8 cellular contexts compared by ENCODE assay signal in genomic region chr11:68038226-68038717, GRCh38. TPM values are rescaled to one million over a fixed set of nuclear protein-coding genes. Genes with fewer than 3 reads are reported as not detected.
DNase-seq lines count a peak whose midpoint lies in the region; ATAC-seq and TF ChIP-seq lines count a peak whose summit lies in the region.

No MANE protein-coding gene starts in this region.

- in situ Hi-C loops in GM23248 (cut with MboI) = no loop called here

- no peaks in the 10 kb centered on the region for H3K9me2 ChIP-seq in GM23248 (ENCODE audit: insufficient read depth)

- no peak for DNase-seq in GM23248
- peak; percentile 49 to 83 for DNase-seq in SHP77 (lab: John Stamatoyannopoulos, UW)
- DNase-seq in fibroblast of mammary gland (ENCODE audit: low read depth) = no peak
- DNase-seq in COR-L47 (lab: John Stamatoyannopoulos, UW) = no peak
- no peak for DNase-seq in SIG-M5 treated with dmso at 0.1 percent for 504 hours (lab: John Stamatoyannopoulos, UW; ENCODE audit: unreplicated experiment)
- no peak for DNase-seq in central memory CD4-positive, alpha-beta T cell

- H4K20me1 ChIP-seq in GM23248 (ENCODE audit: insufficient read depth) = no peaks in the 10 kb centered on the region

- H3K4me2 ChIP-seq in GM23248 (ENCODE audit: unreplicated experiment) = peak overlapping the region; percentile 89

- peaks cover 55% of the 10 kb centered on the region for H3K79me2 ChIP-seq in GM23248 (ENCODE audit: insufficient read depth)

- peak overlapping the region; percentile 67 for H2AFZ ChIP-seq in GM23248

- no peaks in the 10 kb centered on the region for H3F3A ChIP-seq in GM23248 (ENCODE audit: insufficient read depth)

- no peak for TF ChIP-seq CTCF in fibroblast of mammary gland (conservative IDR thresholded peaks at IDR 0.05; ENCODE audit: control insufficient read depth, insufficient read depth, low read depth, low read length)

- H3K36me3 ChIP-seq in GM23248 (ENCODE audit: low read depth) = peaks cover 3% of the 10 kb centered on the region; the same call in 1 of the 2 replicates
- H3K36me3 ChIP-seq in rectal smooth muscle tissue (ENCODE audit: control insufficient read depth, insufficient read depth, low read length) = peaks cover 9% of the 10 kb centered on the region

- peaks cover 9% of the 10 kb centered on the region; the same call in 1 of the 2 replicates for H3K4me1 ChIP-seq in GM23248 (ENCODE audit: insufficient read depth)
- peaks cover 21% of the 10 kb centered on the region for H3K4me1 ChIP-seq in rectal smooth muscle tissue (ENCODE audit: control insufficient read depth, insufficient read depth, low read length)

- H3K27me3 ChIP-seq in GM23248 (replicated peaks; ENCODE audit: insufficient read depth) (no peaks in the 10 kb centered on the region), rectal smooth muscle tissue (ENCODE audit: control insufficient read depth, insufficient read depth, low read length) (no peaks in the 10 kb centered on the region)

- H3K4me3 ChIP-seq in GM23248 = peak overlapping the region; percentile 92
- H3K4me3 ChIP-seq in fibroblast of mammary gland (ENCODE audit: control insufficient read depth, low read depth, low read length) = peak overlapping the region; percentile 76
- peak overlapping the region; percentile 81 for H3K4me3 ChIP-seq in rectal smooth muscle tissue (ENCODE audit: low read length)

- H3K9me3 ChIP-seq in GM23248 (ENCODE audit: low read depth) = no peaks in the 10 kb centered on the region

- H3K9ac ChIP-seq in GM23248 (peak overlapping the region; percentile 90), rectal smooth muscle tissue (ENCODE audit: low read length) (peak overlapping the region; percentile 94)

- H3K27ac ChIP-seq in GM23248 (peak overlapping the region; percentile 56), rectal smooth muscle tissue (ENCODE audit: low read depth, low read length) (peak overlapping the region; percentile 92)

- no peak for ATAC-seq in GM18519 (IDR thresholded peaks at IDR 0.05; ENCODE audit: low FRiP score, unreplicated experiment)

- WGBS in GM23248 (ENCODE audit: low coverage in 1 of 2, low lambda C conversion rate in 2 of 2, missing lambda C conversion rate in 2 of 2), 2 experiments = 16 to 19% methylated on average over 13 of the region's 13 CpGs

RNA-seq across cellular contexts. Expression of gene TCIRG1, which starts 0.6 kb away (rescaled TPM):
- total RNA-seq in GM23248 (2014; rRNA removed; shearing (Covaris generic)) = 118 and 146 TPM in 2 replicates
- 65.8 and 75.9 TPM in 2 replicates for polyA plus RNA-seq in GM23248 (2016; fragmentation: Nextera tagmentation; extraction: Ambion mirVana)

RNA-seq across cellular contexts. Expression of gene NDUFS8, which starts 7.8 kb away (rescaled TPM):
- 114 and 117 TPM in 2 replicates for total RNA-seq in GM23248 (2014; rRNA removed; shearing (Covaris generic))
- polyA plus RNA-seq in GM23248 (2016; fragmentation: Nextera tagmentation; extraction: Ambion mirVana) = 219 and 230 TPM in 2 replicates

RNA-seq across cellular contexts. Expression of gene ALDH3B1, which starts 28.1 kb away (rescaled TPM):
- 63.9 and 70.7 TPM in 2 replicates for total RNA-seq in GM23248 (2014; rRNA removed; shearing (Covaris generic))
- polyA plus RNA-seq in GM23248 (2016; fragmentation: Nextera tagmentation; extraction: Ambion mirVana) = 42.7 and 43.4 TPM in 2 replicates

RNA-seq across cellular contexts. Expression of gene UNC93B1, which starts 34.4 kb away (rescaled TPM):
- total RNA-seq in GM23248 (2014; rRNA removed; shearing (Covaris generic)) = 37.7 and 41.1 TPM in 2 replicates
- 20.9 and 24.6 TPM in 2 replicates for polyA plus RNA-seq in GM23248 (2016; fragmentation: Nextera tagmentation; extraction: Ambion mirVana)

Comparison
In these comparisons a context has a peak if more than half of its experiments do, and no peak if none do; other contexts are left out.
1. DNase-seq: peak in SHP77 (2 of 2); none in GM23248 (single experiment), fibroblast of mammary gland (single experiment), COR-L47 (single experiment), SIG-M5 treated with dmso at 0.1 percent for 504 hours (single experiment) and central memory CD4-positive, alpha-beta T cell (single experiment).
2. Peak in every context shown above with its lines, with median percentiles within 50 percentile points of each other: H3K4me3 ChIP-seq.